1 cellular context compared by ENCODE assay signal in genomic region chr15:40280260-40281056, GRCh38.
TF ChIP-seq lines count a peak whose summit lies in the region.

No MANE protein-coding gene starts in this region.

TF ChIP-seq in GM23338, 12 proteins besides CTCF, POLR2A, EP300 and RAD21:
- TF ChIP-seq ETS1 (IDR thresholded peaks at IDR 0.05), result no peak
- TF ChIP-seq EZH2 (IDR thresholded peaks at IDR 0.05; ENCODE audit: low read depth, unreplicated experiment), result peak; percentile 60
- no peak for TF ChIP-seq REST (IDR thresholded peaks at IDR 0.05; ENCODE audit: unreplicated experiment)
TF ChIP-seq in GM23338: peak in this region for 1.
